In genomic region chr4:151661873-151662272, GRCh38 we compare ENCODE assay signal across 25 cellular contexts.
"Had no signal": no experiment of that assay in that cellular context is flagged by ENCODE, and none has a peak within 500 bp of the region (broad histone marks: within the 10 kb centered on the region; RNA-seq: fewer than 3 reads in every experiment).

No MANE protein-coding gene starts in this region.

- H3K4me3 Mint-ChIP-seq: natural killer cell; nephron; stimulated activated effector memory CD8-positive, alpha-beta T cell treated with anti-CD3 and anti-CD28 coated beads, Interleukin-12 subunit alpha, Interleukin-12 subunit beta, amount 100 ng/mL, for 72 hours; stimulated activated naive B cell treated with anti-CD40 and anti-IgM and Interleukin-4, amounts not matched to agents 10 μg/mL and 1 μg/mL and 100 μg/mL, for 72 hours; stimulated activated naive CD8-positive, alpha-beta T cell treated with anti-CD3 and anti-CD28 coated beads, Interleukin-15, Interleukin-2, amounts not matched to agents 100 ng/mL and 50 ng/mL, for 24 hours had no signal

- H3K27me3 Mint-ChIP-seq: stimulated activated naive B cell treated with anti-CD40 and anti-IgM and Interleukin-4, amounts not matched to agents 10 μg/mL and 1 μg/mL and 100 μg/mL, for 72 hours; stimulated activated naive CD8-positive, alpha-beta T cell treated with anti-CD3 and anti-CD28 coated beads, Interleukin-15, Interleukin-2, amounts not matched to agents 100 ng/mL and 50 ng/mL, for 24 hours had no signal

- DNase-seq: natural killer cell; nucleus accumbens; pancreas; right cardiac atrium; right lobe of liver; sigmoid colon; small intestine; stimulated activated CD4-positive, alpha-beta T cell treated with anti-CD3 and anti-CD28 coated beads, Interleukin-15, amount 100 ng/mL, for 24 hours; stimulated activated CD4-positive, alpha-beta T cell treated with anti-CD3 and anti-CD28 coated beads, Interleukin-2, amount 100 ng/mL, for 24 hours; stimulated activated CD4-positive, alpha-beta T cell treated with anti-CD3 and anti-CD28 coated beads, Interleukin-2, amount 100 ng/mL, for 48 hours; stimulated activated CD4-positive, alpha-beta T cell treated with anti-CD3 and anti-CD28 coated beads, Interleukin-4, amount 100 ng/mL, for 24 hours; stimulated activated naive B cell treated with anti-CD40 and anti-IgM and Interleukin-4, amounts not matched to agents 10 μg/mL and 1 μg/mL and 100 μg/mL, for 72 hours; stimulated activated naive CD4-positive, alpha-beta T cell treated with Interleukin-2 at 50 U/mL for 16 hours; stomach; thyroid gland; trophoblast cell had no signal

- H3K9me3 ChIP-seq: neutrophil, pancreas, prostate gland, right lobe of liver, sigmoid colon, stomach, thoracic aorta, thyroid gland, tibial nerve, upper lobe of left lung, vagina had no signal

- H3K4me1 ChIP-seq: pancreas, prostate gland, right lobe of liver, thyroid gland, upper lobe of left lung had no signal

- H3K27ac ChIP-seq: neutrophil, pancreas, prostate gland, right lobe of liver, sigmoid colon, stomach, thoracic aorta, thyroid gland, tibial nerve, upper lobe of left lung, vagina had no signal

- H3K36me3 Mint-ChIP-seq: natural killer cell; stimulated activated effector memory CD8-positive, alpha-beta T cell treated with anti-CD3 and anti-CD28 coated beads, Interleukin-12 subunit alpha, Interleukin-12 subunit beta, amount 100 ng/mL, for 72 hours; stimulated activated naive B cell treated with anti-CD40 and anti-IgM and Interleukin-4, amounts not matched to agents 10 μg/mL and 1 μg/mL and 100 μg/mL, for 72 hours had no signal

- H3K27ac Mint-ChIP-seq: natural killer cell; nephron; stimulated activated effector memory CD8-positive, alpha-beta T cell treated with anti-CD3 and anti-CD28 coated beads, Interleukin-12 subunit alpha, Interleukin-12 subunit beta, amount 100 ng/mL, for 72 hours; stimulated activated naive B cell treated with anti-CD40 and anti-IgM and Interleukin-4, amounts not matched to agents 10 μg/mL and 1 μg/mL and 100 μg/mL, for 72 hours; stimulated activated naive CD8-positive, alpha-beta T cell treated with anti-CD3 and anti-CD28 coated beads, Interleukin-15, Interleukin-2, amounts not matched to agents 100 ng/mL and 50 ng/mL, for 24 hours had no signal

- H3K4me1 Mint-ChIP-seq: natural killer cell; stimulated activated effector memory CD8-positive, alpha-beta T cell treated with anti-CD3 and anti-CD28 coated beads, Interleukin-12 subunit alpha, Interleukin-12 subunit beta, amount 100 ng/mL, for 72 hours; stimulated activated naive B cell treated with anti-CD40 and anti-IgM and Interleukin-4, amounts not matched to agents 10 μg/mL and 1 μg/mL and 100 μg/mL, for 72 hours had no signal

- ATAC-seq: natural killer cell; pancreas; right cardiac atrium; stimulated activated effector memory CD8-positive, alpha-beta T cell treated with anti-CD3 and anti-CD28 coated beads, Interleukin-12 subunit alpha, Interleukin-12 subunit beta, amount 100 ng/mL, for 72 hours; stimulated activated naive B cell treated with anti-CD40 and anti-IgM and Interleukin-4, amounts not matched to agents 10 μg/mL and 1 μg/mL and 100 μg/mL, for 72 hours had no signal

- H3K9me3 Mint-ChIP-seq: natural killer cell; nephron; stimulated activated effector memory CD8-positive, alpha-beta T cell treated with anti-CD3 and anti-CD28 coated beads, Interleukin-12 subunit alpha, Interleukin-12 subunit beta, amount 100 ng/mL, for 72 hours; stimulated activated naive B cell treated with anti-CD40 and anti-IgM and Interleukin-4, amounts not matched to agents 10 μg/mL and 1 μg/mL and 100 μg/mL, for 72 hours; stimulated activated naive CD8-positive, alpha-beta T cell treated with anti-CD3 and anti-CD28 coated beads, Interleukin-15, Interleukin-2, amounts not matched to agents 100 ng/mL and 50 ng/mL, for 24 hours had no signal

- H3K27me3 ChIP-seq: neutrophil, pancreas, right lobe of liver, sigmoid colon, stomach, thyroid gland, tibial nerve, upper lobe of left lung, vagina had no signal

- H3K4me3 ChIP-seq: pancreas, prostate gland, right lobe of liver, sigmoid colon, stomach, thoracic aorta, thyroid gland, tibial nerve, upper lobe of left lung, vagina had no signal

- H3K36me3 ChIP-seq: prostate gland, right lobe of liver, sigmoid colon, thoracic aorta, vagina had no signal
